Comparison of ENCODE assay signal across 8 cellular contexts in genomic region chr9:132406554-132407122, GRCh38. TPM values are rescaled to one million over a fixed set of nuclear protein-coding genes. Genes with fewer than 3 reads are reported as not detected.
DNase-seq lines count a peak whose midpoint lies in the region; ATAC-seq, FAIRE-seq and TF ChIP-seq lines count a peak whose summit lies in the region.

Gene TTF1, minus strand, starts transcription at chr9:132406840. Its CDS starts 4,019 bp downstream, at chr9:132402821.

- DNase-seq in D721Med (ENCODE audit: insufficient read length, low spot score) (peak; percentile 89), OCI-M2 (lab: John Stamatoyannopoulos, UW; ENCODE audit: unreplicated experiment) (peak; percentile 21), activated T-cell treated with anti-CD3 and anti-CD28 coated beads for 24 hours (ENCODE audit: low read depth) (peak; percentile 90), epithelial cell of proximal tubule (ENCODE audit: low read depth) (peak; percentile 39), mucosa of gallbladder (ENCODE audit: low spot score) (peak; percentile 92)
- DNase-seq in Jurkat, Clone E6-1 (ENCODE audit: low read depth, low spot score), result peak; percentile 96
- peak; percentile 86 to 88 for DNase-seq in stimulated activated CD8-positive, alpha-beta memory T cell treated with anti-CD3 and anti-CD28 coated beads, Interleukin-4, amount 100 ng/mL, for 1 hour (ENCODE audit: low read depth in 2 of 2, low spot score in 1 of 2)

- TF ChIP-seq CTCF in D721Med (IDR thresholded peaks at IDR 0.05; ENCODE audit: insufficient read depth, missing control alignments) (no peak), epithelial cell of proximal tubule (conservative IDR thresholded peaks at IDR 0.05; ENCODE audit: low read depth, low read length) (no peak)

- peak; percentile 82 for ATAC-seq in GM21619 (IDR thresholded peaks at IDR 0.05; ENCODE audit: unreplicated experiment)

- H3K4me3 ChIP-seq in Jurkat, Clone E6-1 (ENCODE audit: low read length), result peak within 1 kb of the TSS; percentile 63
- H3K4me3 ChIP-seq in epithelial cell of proximal tubule (ENCODE audit: low read depth, low read length), result peak within 1 kb of the TSS; percentile 69

- no peak for FAIRE-seq in D721Med (lab: Jason Lieb, UNC)

RNA-seq across cellular contexts. Expression of gene TTF1, which starts in this region (rescaled TPM):
- 45.3 TPM for polyA plus RNA-seq in Jurkat, Clone E6-1 (2012; ENCODE audit: insufficient read depth, insufficient read length)
- total RNA-seq in epithelial cell of proximal tubule (16.3 and 29.8 TPM in 2 replicates), mucosa of gallbladder (12.5 TPM)

Comparison
In these comparisons a context has a peak if more than half of its experiments do, and no peak if none do; other contexts are left out.
1. Peak in every context shown above with its lines: DNase-seq, ATAC-seq and H3K4me3 ChIP-seq.
2. DNase-seq: peak in every context shown above with its lines; median percentile 96 in Jurkat, Clone E6-1; 92 in mucosa of gallbladder; 90 in activated T-cell treated with anti-CD3 and anti-CD28 coated beads for 24 hours; 89 in D721Med; 87 in stimulated activated CD8-positive, alpha-beta memory T cell treated with anti-CD3 and anti-CD28 coated beads, Interleukin-4, amount 100 ng/mL, for 1 hour; 39 in epithelial cell of proximal tubule; 21 in OCI-M2.